Comparison of ENCODE assay signal across 8 cellular contexts in the genomic region with DNA sequence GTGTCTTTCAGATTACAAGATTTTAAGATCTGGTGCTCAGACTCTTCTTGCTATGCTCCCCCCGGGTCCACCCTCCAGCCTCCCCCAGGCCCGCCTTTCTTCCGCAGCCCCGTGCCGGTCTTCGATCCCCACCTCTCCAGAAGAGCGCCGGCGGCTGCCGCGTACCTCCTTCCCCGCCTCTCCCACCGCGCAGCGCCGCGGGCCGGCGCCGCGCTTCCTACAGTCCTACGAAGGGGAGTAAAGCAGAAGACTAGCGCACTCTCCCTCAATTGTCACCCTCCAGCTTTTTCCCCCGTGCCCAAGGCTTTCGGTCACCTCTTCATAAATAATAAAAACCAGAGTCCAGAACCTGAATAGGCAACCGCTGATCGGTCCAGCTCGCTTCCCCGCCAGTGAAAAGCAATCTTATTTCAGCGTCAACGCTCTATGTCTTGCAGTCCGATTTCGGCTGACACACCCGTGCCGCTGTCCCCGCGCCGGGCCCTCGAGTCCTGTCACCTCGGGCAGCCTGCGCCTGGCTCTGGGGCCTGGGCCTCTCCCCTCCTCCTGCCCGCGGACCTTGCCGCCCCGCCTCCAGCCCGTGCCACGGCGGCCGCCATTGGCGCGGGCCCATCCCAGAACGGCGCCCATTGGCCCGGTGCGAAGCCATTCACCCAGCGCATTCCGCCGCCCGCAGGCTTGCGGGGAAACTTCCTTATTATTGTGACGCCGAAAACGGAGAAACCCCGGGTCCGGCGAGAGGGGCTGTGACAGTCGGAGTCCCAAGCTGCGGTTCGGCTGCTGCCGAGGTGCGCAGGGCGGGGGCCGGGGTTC. TPM values are rescaled to one million over a fixed set of nuclear protein-coding genes. Genes with fewer than 3 reads are reported as not detected.
DNase-seq lines count a peak whose midpoint lies in the region; ATAC-seq and TF ChIP-seq lines count a peak whose summit lies in the region.

TSS of gene HERC3 (plus strand) at position 694 of the 813 bp plus-strand sequence. CDS start 13,344 bp downstream, outside the sequence.

- in situ Hi-C loops in GM13977 (cut with MboI; ENCODE audit: low pct_unique_long_range_greater_than_20kb, low sequenced_read_pairs, unreplicated experiment), result no loop called here

- peak; percentile 95 for DNase-seq in GM13977 (ENCODE audit: low spot score)
- DNase-seq in NCI-H146 (lab: John Stamatoyannopoulos, UW), result peak; percentile 51
- peak; percentile 96 for DNase-seq in left ventricle myocardium superior
- peak; percentile 93 to 96 for DNase-seq in psoas muscle
- peak; percentile 92 for DNase-seq in ureter (ENCODE audit: low spot score)

- 0 to 1% (median 1%) methylated on average over 69 to 73 of the region's 73 CpGs for WGBS in psoas muscle, 3 donors

- peak within 1 kb of the TSS; percentile 99 for H3K4me3 ChIP-seq in psoas muscle

- ATAC-seq in HG02870 (IDR thresholded peaks at IDR 0.05; ENCODE audit: unreplicated experiment), result peak; percentile 96
- peak; percentile 98 for ATAC-seq in left ventricle myocardium superior
- peak; percentile 94 to 97 (median 96) for ATAC-seq in psoas muscle

- peaks cover 0 to 18% of the 10 kb centered on the region in 2 donors for H3K36me3 ChIP-seq in psoas muscle (ENCODE audit: insufficient read depth in 1 of 2, low read depth in 1 of 2)

- intact Hi-C loops in T-helper 2 cell treated with Interferon-gamma antibody and Interleukin-4, amounts not matched to agents 100 ng/mL and 5 ng/mL, for 36 hours (cut with micrococcal nuclease), result loop anchor here (1.0 to 10.0 kb wide), 11 partner anchors 69 to 1585 kb away; partner anchors contain the start of genes HERC5, HERC6, NAP1L5 and PKD2
- intact Hi-C loops in left ventricle myocardium superior (cut with micrococcal nuclease), result loop anchor here (10.0 kb wide), 1 partner anchor 63 kb away; no protein-coding TSS in a partner anchor
- intact Hi-C loops in psoas muscle (cut with DNase I), result loop anchor here in 1 of 2 donors (10.0 kb wide), 1 partner anchor 63 kb away; no protein-coding TSS in a partner anchor

- H3K27ac ChIP-seq in angular gyrus (ENCODE audit: low read depth, low read length), result peak within 1 kb of the TSS; percentile 89
- peak within 1 kb of the TSS; percentile 98 for H3K27ac ChIP-seq in psoas muscle

- H3K9me3 ChIP-seq in psoas muscle, result no peaks in the 10 kb centered on the region

- TF ChIP-seq CTCF in GM13977 (IDR thresholded peaks at IDR 0.05; ENCODE audit: extremely low read depth, insufficient read depth, missing control alignments) (no peak), psoas muscle (IDR thresholded peaks at IDR 0.05) (no peak)

- no peaks in the 10 kb centered on the region for H3K27me3 ChIP-seq in psoas muscle (ENCODE audit: insufficient read depth in 3 of 3, low read length in 2 of 3)

- peaks cover 22% of the 10 kb centered on the region for H3K4me1 ChIP-seq in psoas muscle

RNA-seq across cellular contexts. Expression of gene HERC3, which starts in this region (rescaled TPM):
- total RNA-seq in T-helper 2 cell treated with Interferon-gamma antibody and Interleukin-4, amounts not matched to agents 100 ng/mL and 5 ng/mL, for 36 hours, result 32.3 and 32.7 TPM in 2 replicates
- total RNA-seq in left ventricle myocardium superior, result 61.9 TPM
- 10 to 100 TPM; 17.7 to 35.8 (median 25.2) TPM for total RNA-seq in psoas muscle
- polyA plus RNA-seq in psoas muscle, result 10 to 100 TPM in 1 of 3 donors, 1 to 10 TPM in 2; 9.5 to 20.4 (median 9.6) TPM
- 34.6 TPM for total RNA-seq in ureter

Comparison
In these comparisons a context has a peak if more than half of its experiments do, and no peak if none do; other contexts are left out.
1. Peak in every context shown above with its lines: DNase-seq, ATAC-seq, H3K4me3 ChIP-seq and H3K27ac ChIP-seq.